8 cellular contexts compared by ENCODE assay signal in genomic region chr12:49367381-49368239, GRCh38. TPM values are rescaled to one million over a fixed set of nuclear protein-coding genes. Genes with fewer than 3 reads are reported as not detected.
A peak's percentile ranks its signal among the peaks of the same experiment; 100 is the strongest.
DNase-seq lines count a peak whose midpoint lies in the region; ATAC-seq and TF ChIP-seq lines count a peak whose summit lies in the region.

Gene SPATS2 (plus strand): TSS chr12:49367462. CDS start chr12:49461013, 93,551 bp downstream.

- CTCF ChIA-PET in activated CD8-positive, alpha-beta T cell treated with anti-CD3 and anti-CD28 coated beads, Interleukin-2, amount 10 ng/mL, durations not matched to agents 7 days and 5 days (lab: Charles Lee) = interaction anchor here (0.6 to 7.1 kb wide), 29 partner anchors 10 to 578 kb away, joined by 3 to 84 read pairs (median 4); partner anchors contain the start of genes DNAJC22, PRPH and TUBA1B

- no peak for ATAC-seq in activated CD8-positive, alpha-beta T cell treated with anti-CD3 and anti-CD28 coated beads, Interleukin-2, amount 10 ng/mL, durations not matched to agents 7 days and 5 days
- ATAC-seq in Right ventricle myocardium superior (ENCODE audit: poor library complexity) (no peak), HG03442 (IDR thresholded peaks at IDR 0.05; ENCODE audit: unreplicated experiment) (no peak), HG03565 (IDR thresholded peaks at IDR 0.05; ENCODE audit: unreplicated experiment) (no peak), GM21576 (IDR thresholded peaks at IDR 0.05; ENCODE audit: unreplicated experiment) (no peak)

- H3K27me3 Mint-ChIP-seq in IgD-negative memory B cell (no peaks in the 10 kb centered on the region), progenitor cell of endocrine pancreas (no peaks in the 10 kb centered on the region)
- no peaks in the 10 kb centered on the region for H3K27me3 Mint-ChIP-seq in activated CD8-positive, alpha-beta T cell treated with anti-CD3 and anti-CD28 coated beads, Interleukin-2, amount 10 ng/mL, durations not matched to agents 7 days and 5 days (ENCODE audit: low read depth)

- POLR2A ChIA-PET in activated CD8-positive, alpha-beta T cell treated with anti-CD3 and anti-CD28 coated beads, Interleukin-2, amount 10 ng/mL, durations not matched to agents 7 days and 5 days (lab: Charles Lee) = interaction anchor here (0.6 to 3.0 kb wide), 27 partner anchors 8 to 475 kb away, joined by 3 to 23 read pairs (median 5); partner anchors contain the start of genes BCDIN3D, DNAJC22, MCRS1 and TMBIM6

- intact Hi-C loops in Right ventricle myocardium superior (cut with DNase I) = no loop called here

- H3K36me3 Mint-ChIP-seq in IgD-negative memory B cell (no peaks in the 10 kb centered on the region), progenitor cell of endocrine pancreas (ENCODE audit: insufficient read depth) (peaks cover 8% of the 10 kb centered on the region)
- H3K36me3 Mint-ChIP-seq in activated CD8-positive, alpha-beta T cell treated with anti-CD3 and anti-CD28 coated beads, Interleukin-2, amount 10 ng/mL, durations not matched to agents 7 days and 5 days (ENCODE audit: low read depth) = no peaks in the 10 kb centered on the region

- H3K9me3 Mint-ChIP-seq in IgD-negative memory B cell = no peaks in the 10 kb centered on the region
- no peaks in the 10 kb centered on the region for H3K9me3 Mint-ChIP-seq in activated CD8-positive, alpha-beta T cell treated with anti-CD3 and anti-CD28 coated beads, Interleukin-2, amount 10 ng/mL, durations not matched to agents 7 days and 5 days (ENCODE audit: insufficient read depth)
- H3K9me3 Mint-ChIP-seq in progenitor cell of endocrine pancreas (ENCODE audit: low read depth) = no peaks in the 10 kb centered on the region

- H3K27ac Mint-ChIP-seq in IgD-negative memory B cell = peak within 1 kb of the TSS; percentile 79 to 98 (median 98)
- peak within 1 kb of the TSS; percentile 98 for H3K27ac Mint-ChIP-seq in activated CD8-positive, alpha-beta T cell treated with anti-CD3 and anti-CD28 coated beads, Interleukin-2, amount 10 ng/mL, durations not matched to agents 7 days and 5 days
- H3K27ac Mint-ChIP-seq in progenitor cell of endocrine pancreas = peak within 1 kb of the TSS; percentile 95

- TF ChIP-seq CTCF in GM10266 (IDR thresholded peaks at IDR 0.05; ENCODE audit: control insufficient read depth, insufficient read depth, low read depth, missing control alignments) (no peak), progenitor cell of endocrine pancreas (IDR thresholded peaks at IDR 0.05; ENCODE audit: unreplicated experiment) (no peak)

- peaks cover 29 to 37% (median 30%) of the 10 kb centered on the region in 3 donors for H3K4me1 Mint-ChIP-seq in IgD-negative memory B cell
- H3K4me1 Mint-ChIP-seq in activated CD8-positive, alpha-beta T cell treated with anti-CD3 and anti-CD28 coated beads, Interleukin-2, amount 10 ng/mL, durations not matched to agents 7 days and 5 days (ENCODE audit: low read depth) = peaks cover 38% of the 10 kb centered on the region
- peaks cover 26% of the 10 kb centered on the region for H3K4me1 Mint-ChIP-seq in progenitor cell of endocrine pancreas (ENCODE audit: low read depth)

- H3K4me3 Mint-ChIP-seq in IgD-negative memory B cell (peak within 1 kb of the TSS; percentile 84 to 98 (median 94)), progenitor cell of endocrine pancreas (ENCODE audit: low read depth) (peak within 1 kb of the TSS; percentile 89)
- H3K4me3 Mint-ChIP-seq in activated CD8-positive, alpha-beta T cell treated with anti-CD3 and anti-CD28 coated beads, Interleukin-2, amount 10 ng/mL, durations not matched to agents 7 days and 5 days = peak within 1 kb of the TSS; percentile 97

- peak; percentile 50 for DNase-seq in GM10266 (ENCODE audit: extremely low spot score)
- DNase-seq in activated CD8-positive, alpha-beta T cell treated with anti-CD3 and anti-CD28 coated beads, Interleukin-2, amount 10 ng/mL, durations not matched to agents 7 days and 5 days = no peak
- peak; percentile 97 for DNase-seq in Right ventricle myocardium superior
- DNase-seq in progenitor cell of endocrine pancreas (ENCODE audit: low spot score, unreplicated experiment) = no peak

RNA-seq across cellular contexts. Expression of gene SPATS2, which starts in this region (rescaled TPM):
- polyA plus RNA-seq in IgD-negative memory B cell = 19.3 TPM
- 10 to 100 TPM; 12.9 to 13.0 TPM for total RNA-seq in activated CD8-positive, alpha-beta T cell treated with anti-CD3 and anti-CD28 coated beads, Interleukin-2, amount 10 ng/mL, durations not matched to agents 7 days and 5 days
- 7.0 TPM for total RNA-seq in Right ventricle myocardium superior
- 84.4 and 87.1 TPM in 2 replicates for total RNA-seq in progenitor cell of endocrine pancreas

Comparison
In these comparisons a context has a peak if more than half of its experiments do, and no peak if none do; other contexts are left out.
1. DNase-seq: peak in GM10266 (single experiment) and Right ventricle myocardium superior (single experiment); none in activated CD8-positive, alpha-beta T cell treated with anti-CD3 and anti-CD28 coated beads, Interleukin-2, amount 10 ng/mL, durations not matched to agents 7 days and 5 days (single experiment) and progenitor cell of endocrine pancreas (single experiment).
2. Peak in every context shown above with its lines, with median percentiles within 50 percentile points of each other: H3K27ac Mint-ChIP-seq and H3K4me3 Mint-ChIP-seq.